7 cellular contexts compared by ENCODE assay signal in the genomic region with DNA sequence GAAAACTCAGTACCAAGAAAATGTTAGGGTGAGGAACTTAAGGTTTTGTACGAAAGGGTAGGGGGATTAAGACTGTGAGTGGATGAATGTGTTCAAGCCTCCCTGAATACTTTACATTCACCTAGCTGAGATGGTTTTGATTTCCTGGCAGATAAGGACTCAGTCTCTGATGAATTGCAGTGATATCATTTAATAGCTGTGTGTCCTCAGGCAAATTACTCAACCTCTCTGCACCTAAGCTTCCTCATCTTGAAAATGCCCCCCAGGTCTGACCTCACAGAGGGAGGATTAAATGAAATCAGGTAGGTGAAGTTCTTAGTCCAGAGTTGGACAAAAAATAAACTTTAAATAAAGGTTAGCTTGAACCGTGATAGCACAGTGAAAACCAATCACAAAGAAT.
"Had no signal": no experiment of that assay in that cellular context is flagged by ENCODE, and none has a peak within 500 bp of the region (broad histone marks: within the 10 kb centered on the region; RNA-seq: fewer than 3 reads in every experiment).

No MANE protein-coding gene starts in this region.

- H3K9ac ChIP-seq: KMS-11 had no signal

- DNase-seq: IMR-90, KBM-7, KG1 had no signal

- FAIRE-seq: HepG2, HTR-8/SVneo had no signal

- H3K4me2 ChIP-seq: KMS-11 had no signal

- ATAC-seq: HepG2 had no signal

- H3K27ac ChIP-seq: HL-60, KMS-11 had no signal
